ENCODE assay signal across 18 cellular contexts in genomic region chr1:53542551-53542950, GRCh38.
DNase-seq lines count a peak whose midpoint lies in the region; ATAC-seq and TF ChIP-seq lines count a peak whose summit lies in the region.
"Had no signal": no experiment of that assay in that cellular context is flagged by ENCODE, and none has a peak within 500 bp of the region (broad histone marks: within the 10 kb centered on the region; RNA-seq: fewer than 3 reads in every experiment).

No MANE protein-coding gene starts in this region.

- H3K4me1 Mint-ChIP-seq in chondrocyte (ENCODE audit: low read depth), result peaks cover 57% of the 10 kb centered on the region
- H3K4me1 Mint-ChIP-seq in nephron, result peaks cover 32% of the 10 kb centered on the region

- intact Hi-C loops in heart left ventricle (cut with DNase I) (no loop called here), uterus (cut with DNase I; ENCODE audit: low total_unique reads) (no loop called here)

- TF ChIP-seq POLR2A in heart left ventricle (IDR thresholded peaks at IDR 0.05) (no peak), uterus (IDR thresholded peaks at IDR 0.05) (no peak), gastroesophageal sphincter (IDR thresholded peaks at IDR 0.05) (no peak)

- H3K27me3 ChIP-seq in heart left ventricle (peaks cover 0 to 10% (median 0%) of the 10 kb centered on the region in 9 donors), right atrium auricular region (no peaks in the 10 kb centered on the region), uterus (no peaks in the 10 kb centered on the region), gastroesophageal sphincter (peaks cover 9% of the 10 kb centered on the region)
- H3K27me3 ChIP-seq: BE2C, breast epithelium had no signal

- H3K36me3 ChIP-seq in heart left ventricle (no peaks in the 10 kb centered on the region), right atrium auricular region (no peaks in the 10 kb centered on the region), uterus (no peaks in the 10 kb centered on the region), gastroesophageal sphincter (no peaks in the 10 kb centered on the region)
- H3K36me3 ChIP-seq: BE2C, breast epithelium had no signal

- no peaks in the 10 kb centered on the region for H3K9me3 ChIP-seq in heart left ventricle
- H3K9me3 ChIP-seq in right atrium auricular region, result no peaks in the 10 kb centered on the region
- H3K9me3 ChIP-seq in uterus, result no peaks in the 10 kb centered on the region
- no peaks in the 10 kb centered on the region for H3K9me3 ChIP-seq in gastroesophageal sphincter
- H3K9me3 ChIP-seq: BE2C, breast epithelium had no signal

- ATAC-seq in heart left ventricle, result no peak
- no peak for ATAC-seq in gastroesophageal sphincter

- no peaks in the 10 kb centered on the region for H3K27me3 Mint-ChIP-seq in chondrocyte (ENCODE audit: low read depth)
- H3K27me3 Mint-ChIP-seq in nephron (ENCODE audit: low read depth), result peaks cover 28% of the 10 kb centered on the region
- H3K27me3 Mint-ChIP-seq: activated CD8-positive, alpha-beta T cell treated with anti-CD3 and anti-CD28 coated beads for 36 hours; dendritic cell treated with granulocyte-macrophage colony-stimulating factor and Interleukin-4, amounts not matched to agents 40 ng/mL and 50 ng/mL, for 4 days had no signal

- H3K4me3 Mint-ChIP-seq in chondrocyte (ENCODE audit: unreplicated experiment), result no peak overlapping the region
- H3K4me3 Mint-ChIP-seq in nephron, result no peak overlapping the region
- H3K4me3 Mint-ChIP-seq: activated CD8-positive, alpha-beta T cell treated with anti-CD3 and anti-CD28 coated beads for 36 hours; dendritic cell treated with granulocyte-macrophage colony-stimulating factor and Interleukin-4, amounts not matched to agents 40 ng/mL and 50 ng/mL, for 4 days had no signal

- H3K27ac ChIP-seq in heart left ventricle (no peak overlapping the region), right atrium auricular region (no peak overlapping the region), uterus (peak overlapping the region; percentile 84 to 85), gastroesophageal sphincter (peak overlapping the region in 1 of 4 donors; percentile 62)
- H3K27ac ChIP-seq: breast epithelium had no signal

- H3K27ac Mint-ChIP-seq in chondrocyte (ENCODE audit: unreplicated experiment) (peak overlapping the region; percentile 90), nephron (peak overlapping the region in 2 of 3 experiments; percentile 63 to 76)
- H3K27ac Mint-ChIP-seq: activated CD8-positive, alpha-beta T cell treated with anti-CD3 and anti-CD28 coated beads for 36 hours; dendritic cell treated with granulocyte-macrophage colony-stimulating factor and Interleukin-4, amounts not matched to agents 40 ng/mL and 50 ng/mL, for 4 days had no signal

- 69 to 80% (median 71%) methylated on average over 5 of the region's 5 CpGs for WGBS in heart left ventricle, 4 donors
- WGBS in gastroesophageal sphincter (ENCODE audit: low coverage in 1 of 2), 2 donors, result 17 to 20% methylated on average over 1 to 2 of the region's 5 CpGs

- H3K4me3 ChIP-seq in heart left ventricle (no peak overlapping the region), right atrium auricular region (no peak overlapping the region), uterus (no peak overlapping the region), gastroesophageal sphincter (no peak overlapping the region)
- H3K4me3 ChIP-seq: breast epithelium had no signal

- H3K36me3 Mint-ChIP-seq in chondrocyte (ENCODE audit: low read depth), result peaks cover 9% of the 10 kb centered on the region
- no peaks in the 10 kb centered on the region for H3K36me3 Mint-ChIP-seq in nephron (ENCODE audit: low read depth)

- no peak for TF ChIP-seq CTCF in heart left ventricle (IDR thresholded peaks at IDR 0.05)
- no peak for TF ChIP-seq CTCF in right atrium auricular region (IDR thresholded peaks at IDR 0.05)
- no peak for TF ChIP-seq CTCF in chondrocyte (IDR thresholded peaks at IDR 0.05)
- TF ChIP-seq CTCF in nephron (IDR thresholded peaks at IDR 0.05; ENCODE audit: unreplicated experiment in 3 of 3), result no peak
- TF ChIP-seq CTCF in uterus (IDR thresholded peaks at IDR 0.05), result no peak
- no peak for TF ChIP-seq CTCF in gastroesophageal sphincter (IDR thresholded peaks at IDR 0.05)

- peak in 3 of 5 donors; percentile 2 to 28 (median 4) for DNase-seq in heart left ventricle
- no peak for DNase-seq in right atrium auricular region (ENCODE audit: low spot score)
- peak; percentile 84 for DNase-seq in chondrocyte (ENCODE audit: low spot score)
- no peak for DNase-seq in uterus
- DNase-seq in C1 segment of cervical spinal cord (lab: John Stamatoyannopoulos, UW), result no peak
- DNase-seq in occipital lobe (lab: John Stamatoyannopoulos, UW), result no peak
- DNase-seq: activated CD8-positive, alpha-beta T cell treated with anti-CD3 and anti-CD28 coated beads for 36 hours; activated gamma-delta T cell; activated T-cell treated with anti-CD3 and anti-CD28 coated beads for 4 hours; BE2C; head of caudate nucleus; NCI-H1105; NCI-H510A; stimulated activated CD4-positive, alpha-beta T cell treated with anti-CD3 and anti-CD28 coated beads, Interleukin-15, amount 100 ng/mL, for 24 hours had no signal

- H3K9me3 Mint-ChIP-seq in chondrocyte (ENCODE audit: low read depth) (no peaks in the 10 kb centered on the region), nephron (no peaks in the 10 kb centered on the region)
- H3K9me3 Mint-ChIP-seq: activated CD8-positive, alpha-beta T cell treated with anti-CD3 and anti-CD28 coated beads for 36 hours; dendritic cell treated with granulocyte-macrophage colony-stimulating factor and Interleukin-4, amounts not matched to agents 40 ng/mL and 50 ng/mL, for 4 days had no signal

- no peak for TF ChIP-seq EP300 in gastroesophageal sphincter (IDR thresholded peaks at IDR 0.05)

- no peaks in the 10 kb centered on the region for H3K4me1 ChIP-seq in heart left ventricle
- H3K4me1 ChIP-seq in right atrium auricular region, result no peaks in the 10 kb centered on the region
- H3K4me1 ChIP-seq in uterus, result no peaks in the 10 kb centered on the region
- peaks cover 0 to 12% (median 0%) of the 10 kb centered on the region in 3 donors for H3K4me1 ChIP-seq in gastroesophageal sphincter
- H3K4me1 ChIP-seq: BE2C, breast epithelium had no signal

Comparison
In these comparisons a context has a peak if more than half of its experiments do, and no peak if none do; other contexts are left out.
1. DNase-seq: peak in heart left ventricle (3 of 5) and chondrocyte (single experiment); none in right atrium auricular region (single experiment), uterus (0 of 2), C1 segment of cervical spinal cord (0 of 14) and occipital lobe (single experiment).
2. H3K27ac ChIP-seq: peak in uterus (2 of 2); none in heart left ventricle (0 of 12) and right atrium auricular region (0 of 2).